Comparison of ENCODE assay signal across 23 cellular contexts in the genomic region with DNA sequence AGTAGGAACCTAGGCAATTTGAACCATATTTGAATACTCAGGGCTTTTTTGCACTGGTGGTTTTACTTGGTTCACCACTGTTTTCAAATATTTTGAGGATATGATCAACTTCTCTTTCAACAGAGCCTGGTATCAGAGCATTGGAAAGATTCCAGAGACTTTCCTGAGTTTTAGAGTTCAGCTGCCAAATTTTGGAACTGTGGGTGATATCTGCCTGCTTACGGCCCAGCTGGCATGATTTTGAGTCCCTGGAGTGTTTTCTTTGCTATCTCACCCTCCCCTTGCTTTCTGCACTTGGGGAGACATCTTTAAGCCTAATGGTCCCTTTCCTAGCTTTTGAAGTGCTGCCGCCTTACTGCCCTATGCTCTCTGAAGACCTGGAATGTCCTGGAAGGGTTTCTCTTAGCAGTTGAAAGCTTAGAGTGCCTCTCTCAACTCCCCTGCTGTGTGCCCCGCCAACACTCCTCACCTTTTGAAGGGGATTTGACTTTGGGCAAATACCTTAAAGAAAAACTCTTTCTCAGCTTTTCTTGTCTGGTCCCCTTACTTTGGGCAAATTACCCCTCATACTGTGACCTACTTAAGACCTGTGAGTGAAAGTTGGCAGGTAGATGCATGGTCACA.
"Had no signal": no experiment of that assay in that cellular context is flagged by ENCODE, and none has a peak within 500 bp of the region (broad histone marks: within the 10 kb centered on the region; RNA-seq: fewer than 3 reads in every experiment).

No MANE protein-coding gene starts in this region.

- H3K27me3 Mint-ChIP-seq: activated naive CD8-positive, alpha-beta T cell treated with anti-CD3 and anti-CD28 coated beads, Interleukin-2, amount 10 ng/mL, durations not matched to agents 7 days and 5 days; activated T-cell treated with anti-CD3 and anti-CD28 coated beads, Interleukin-2, amount 50 U/mL, for 24 hours; central memory CD8-positive, alpha-beta T cell; T-cell had no signal

- ATAC-seq: activated CD8-positive, alpha-beta T cell treated with anti-CD3 and anti-CD28 coated beads, Interleukin-2, amount 10 ng/mL, durations not matched to agents 7 days and 5 days; esophagus mucosa; lower lobe of right lung; natural killer cell; pancreas; right lobe of liver; stimulated activated effector memory CD8-positive, alpha-beta T cell treated with anti-CD3 and anti-CD28 coated beads, Interleukin-12 subunit alpha, Interleukin-12 subunit beta, amount 100 ng/mL, for 72 hours; T-cell had no signal

- H3K36me3 Mint-ChIP-seq: activated naive CD8-positive, alpha-beta T cell treated with anti-CD3 and anti-CD28 coated beads, Interleukin-2, amount 10 ng/mL, durations not matched to agents 7 days and 5 days; natural killer cell; stimulated activated effector memory CD8-positive, alpha-beta T cell treated with anti-CD3 and anti-CD28 coated beads, Interleukin-12 subunit alpha, Interleukin-12 subunit beta, amount 100 ng/mL, for 72 hours; T-cell; type B pancreatic cell had no signal

- H3K4me1 ChIP-seq: lower lobe of right lung, pancreas, right lobe of liver, testis had no signal

- H3K27me3 ChIP-seq: brain microvascular endothelial cell, neutrophil, pancreas, right lobe of liver, testis had no signal

- H3K4me3 Mint-ChIP-seq: activated CD8-positive, alpha-beta T cell treated with anti-CD3 and anti-CD28 coated beads, Interleukin-2, amount 10 ng/mL, durations not matched to agents 7 days and 5 days; activated naive CD8-positive, alpha-beta T cell treated with anti-CD3 and anti-CD28 coated beads, Interleukin-2, amount 10 ng/mL, durations not matched to agents 7 days and 5 days; activated T-cell treated with anti-CD3 and anti-CD28 coated beads, Interleukin-2, amount 50 U/mL, for 24 hours; central memory CD8-positive, alpha-beta T cell; natural killer cell; stimulated activated effector memory CD8-positive, alpha-beta T cell treated with anti-CD3 and anti-CD28 coated beads, Interleukin-12 subunit alpha, Interleukin-12 subunit beta, amount 100 ng/mL, for 72 hours; T-cell; type B pancreatic cell had no signal

- H3K36me3 ChIP-seq: brain microvascular endothelial cell, lower lobe of right lung, neutrophil, pancreas, right lobe of liver had no signal

- DNase-seq: activated CD4-positive, alpha-beta T cell treated with anti-CD3 and anti-CD28 coated beads for 48 hours; activated CD4-positive, CD25-positive, alpha-beta regulatory T cell; activated CD8-positive, alpha-beta T cell treated with anti-CD3 and anti-CD28 coated beads, Interleukin-2, amount 10 ng/mL, durations not matched to agents 7 days and 5 days; activated naive CD4-positive, alpha-beta T cell treated with Interleukin-2 at 50 U/mL for 16 hours; activated naive CD8-positive, alpha-beta T cell treated with anti-CD3 and anti-CD28 coated beads, Interleukin-2, amount 10 ng/mL, durations not matched to agents 7 days and 5 days; activated T-cell treated with anti-CD3 and anti-CD28 coated beads, Interleukin-2, amount 50 U/mL, for 24 hours; brain microvascular endothelial cell; effector CD4-positive, alpha-beta T cell; lower lobe of right lung; natural killer cell; pancreas; right lobe of liver; stimulated activated CD4-positive, alpha-beta T cell treated with anti-CD3 and anti-CD28 coated beads, Interleukin-4, amount 100 ng/mL, for 1 hour; T-cell; T-helper 9 cell; testis had no signal

- H3K9me3 Mint-ChIP-seq: activated T-helper 2 cell treated with anti-CD3 and anti-CD28 coated beads, Interferon-gamma antibody, Interleukin-2, Interleukin-4, amounts not matched to agents 10 μg/mL and 5 μg/mL and 100 μg/mL, durations not matched to agents 14 hours and 24 hours and 36 hours; type B pancreatic cell had no signal

- H3K27ac Mint-ChIP-seq: activated CD8-positive, alpha-beta T cell treated with anti-CD3 and anti-CD28 coated beads, Interleukin-2, amount 10 ng/mL, durations not matched to agents 7 days and 5 days; activated naive CD8-positive, alpha-beta T cell treated with anti-CD3 and anti-CD28 coated beads, Interleukin-2, amount 10 ng/mL, durations not matched to agents 7 days and 5 days; activated T-cell treated with anti-CD3 and anti-CD28 coated beads, Interleukin-2, amount 50 U/mL, for 24 hours; activated T-helper 2 cell treated with anti-CD3 and anti-CD28 coated beads, Interferon-gamma antibody, Interleukin-2, Interleukin-4, amounts not matched to agents 10 μg/mL and 5 μg/mL and 100 μg/mL, durations not matched to agents 14 hours and 24 hours and 36 hours; natural killer cell; stimulated activated effector memory CD8-positive, alpha-beta T cell treated with anti-CD3 and anti-CD28 coated beads, Interleukin-12 subunit alpha, Interleukin-12 subunit beta, amount 100 ng/mL, for 72 hours; T-cell; type B pancreatic cell had no signal

- H3K27ac ChIP-seq: brain microvascular endothelial cell, lower lobe of right lung, neutrophil, pancreas, right lobe of liver, testis had no signal

- H3K4me3 ChIP-seq: lower lobe of right lung, pancreas, right lobe of liver, smooth muscle cell, testis had no signal

- H3K4me1 Mint-ChIP-seq: activated naive CD8-positive, alpha-beta T cell treated with anti-CD3 and anti-CD28 coated beads, Interleukin-2, amount 10 ng/mL, durations not matched to agents 7 days and 5 days; central memory CD8-positive, alpha-beta T cell; natural killer cell; stimulated activated effector memory CD8-positive, alpha-beta T cell treated with anti-CD3 and anti-CD28 coated beads, Interleukin-12 subunit alpha, Interleukin-12 subunit beta, amount 100 ng/mL, for 72 hours; T-cell had no signal

- H3K9me3 ChIP-seq: neutrophil, pancreas, right lobe of liver, testis had no signal
